Comparison of ENCODE assay signal across 7 cellular contexts in the genomic region with DNA sequence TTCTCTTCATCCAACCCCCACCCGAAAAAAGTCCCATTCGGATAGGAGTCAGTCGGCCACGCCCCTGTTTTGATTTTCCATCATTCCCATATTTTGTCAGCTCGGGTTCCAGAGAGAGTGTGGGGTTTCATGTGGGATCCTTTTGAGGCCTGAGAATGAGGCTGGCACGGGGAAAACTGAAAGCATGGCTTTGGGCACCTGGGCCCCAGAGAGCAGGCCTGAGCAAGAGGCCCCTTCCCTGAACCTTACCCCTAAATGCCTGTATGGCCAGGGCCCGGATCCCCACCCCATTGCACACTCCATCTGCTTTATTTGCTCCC. TPM values are rescaled to one million over a fixed set of nuclear protein-coding genes. Genes with fewer than 3 reads are reported as not detected.
DNase-seq lines count a peak whose midpoint lies in the region; ATAC-seq and TF ChIP-seq lines count a peak whose summit lies in the region.
"Had no signal": no experiment of that assay in that cellular context is flagged by ENCODE, and none has a peak within 500 bp of the region (broad histone marks: within the 10 kb centered on the region; RNA-seq: fewer than 3 reads in every experiment).

No MANE protein-coding gene starts in this region.

- DNase-seq in CD4-positive, alpha-beta T cell: no peak
- DNase-seq in activated B cell treated with CpG ODN at 0.5 μM for 24 hours (no peak), substantia nigra (lab: John Stamatoyannopoulos, UW) (no peak), dermis blood vessel endothelial cell (no peak), A172 (ENCODE audit: low spot score) (no peak)

- no peaks in the 10 kb centered on the region for H3K9me3 ChIP-seq in CD4-positive, alpha-beta T cell (ENCODE audit: control insufficient read depth, low read length)
- no peaks in the 10 kb centered on the region for H3K9me3 ChIP-seq in mesodermal cell (ENCODE audit: control insufficient read depth, low read length)

- H3K27ac Mint-ChIP-seq in CD4-positive, alpha-beta T cell: no peak overlapping the region
- H3K27ac Mint-ChIP-seq in activated B cell treated with CpG ODN at 0.5 μM for 24 hours: no peak overlapping the region
- H3K27ac Mint-ChIP-seq: activated naive CD4-positive, alpha-beta T cell treated with anti-CD3 and anti-CD28 coated beads, Interleukin-2, amount 50 U/mL, for 72 hours had no signal

- no peak overlapping the region for H3K27ac ChIP-seq in CD4-positive, alpha-beta T cell (ENCODE audit: low read depth, low read length)
- H3K27ac ChIP-seq in mesodermal cell (ENCODE audit: low read depth, low read length, severe bottlenecking): peak overlapping the region; percentile 64
- H3K27ac ChIP-seq in substantia nigra (ENCODE audit: low read depth, low read length, poor library complexity, severe bottlenecking): no peak overlapping the region

- peaks cover 66% of the 10 kb centered on the region for H3K4me1 Mint-ChIP-seq in CD4-positive, alpha-beta T cell (ENCODE audit: low read depth)
- peaks cover 51% of the 10 kb centered on the region for H3K4me1 Mint-ChIP-seq in activated B cell treated with CpG ODN at 0.5 μM for 24 hours

- H3K4me3 Mint-ChIP-seq in CD4-positive, alpha-beta T cell: peak overlapping the region; percentile 7
- peak overlapping the region; percentile 76 for H3K4me3 Mint-ChIP-seq in activated B cell treated with CpG ODN at 0.5 μM for 24 hours

- POLR2A ChIA-PET in CD4-positive, alpha-beta T cell (lab: Charles Lee): interaction anchor here (0.6 kb wide), 1 partner anchor 13 kb away, joined by 3 read pairs; no protein-coding TSS in a partner anchor
- POLR2A ChIA-PET in activated B cell treated with CpG ODN at 0.5 μM for 24 hours (lab: Charles Lee): interaction anchor here (0.6 to 0.7 kb wide), 2 partner anchors 8 to 365 kb away, joined by 3 read pairs; no protein-coding TSS in a partner anchor

- no peaks in the 10 kb centered on the region for H3K36me3 Mint-ChIP-seq in CD4-positive, alpha-beta T cell (ENCODE audit: low read depth)
- peaks cover 2% of the 10 kb centered on the region for H3K36me3 Mint-ChIP-seq in activated B cell treated with CpG ODN at 0.5 μM for 24 hours (ENCODE audit: low read depth)

- H3K27me3 Mint-ChIP-seq in CD4-positive, alpha-beta T cell: peaks cover 97% of the 10 kb centered on the region
- H3K27me3 Mint-ChIP-seq in activated B cell treated with CpG ODN at 0.5 μM for 24 hours: peaks cover 79% of the 10 kb centered on the region

- CTCF ChIA-PET in CD4-positive, alpha-beta T cell (lab: Charles Lee): interaction anchor here (1.0 to 1.6 kb wide), 3 partner anchors 10 to 90 kb away, joined by 4 to 6 read pairs (median 6); partner anchors contain the start of gene HOXB5
- CTCF ChIA-PET in activated B cell treated with CpG ODN at 0.5 μM for 24 hours (lab: Charles Lee): interaction anchor here (0.7 to 2.5 kb wide), 7 partner anchors 11 to 275 kb away, joined by 3 to 11 read pairs (median 4); partner anchors contain the start of gene HOXB5

- no peaks in the 10 kb centered on the region for H3K9me3 Mint-ChIP-seq in CD4-positive, alpha-beta T cell
- no peaks in the 10 kb centered on the region for H3K9me3 Mint-ChIP-seq in activated B cell treated with CpG ODN at 0.5 μM for 24 hours
- H3K9me3 Mint-ChIP-seq: activated naive CD4-positive, alpha-beta T cell treated with anti-CD3 and anti-CD28 coated beads, Interleukin-2, amount 50 U/mL, for 72 hours had no signal

- H3K4me3 ChIP-seq in mesodermal cell (ENCODE audit: extremely low read depth, insufficient read depth, low read length, poor library complexity, severe bottlenecking): no peak overlapping the region

- no peak for TF ChIP-seq CTCF in CD4-positive, alpha-beta T cell (IDR thresholded peaks at IDR 0.05)
- TF ChIP-seq CTCF in activated B cell treated with CpG ODN at 0.5 μM for 24 hours (IDR thresholded peaks at IDR 0.05): no peak

- H3K27me3 ChIP-seq in CD4-positive, alpha-beta T cell (ENCODE audit: control insufficient read depth, insufficient read depth, low read length): peaks cover 79% of the 10 kb centered on the region

- H3K36me3 ChIP-seq in mesodermal cell (ENCODE audit: control insufficient read depth, insufficient read depth, low read length): no peaks in the 10 kb centered on the region

- 37 to 45% methylated on average over 2 of the region's 7 CpGs for WGBS in mesodermal cell (ENCODE audit: insufficient coverage in 2 of 2), 2 experiments

- no peak for ATAC-seq in CD4-positive, alpha-beta T cell (ENCODE audit: poor library complexity)
- ATAC-seq in activated B cell treated with CpG ODN at 0.5 μM for 24 hours (ENCODE audit: low read depth): no peak
- ATAC-seq: activated naive CD4-positive, alpha-beta T cell treated with anti-CD3 and anti-CD28 coated beads, Interleukin-2, amount 50 U/mL, for 72 hours had no signal

- peaks cover 26% of the 10 kb centered on the region for H3K4me1 ChIP-seq in mesodermal cell (ENCODE audit: control insufficient read depth, insufficient read depth, low read length, poor library complexity, severe bottlenecking)

- intact Hi-C loops in CD4-positive, alpha-beta T cell (cut with DNase I, micrococcal nuclease): no loop called here
- intact Hi-C loops in activated B cell treated with CpG ODN at 0.5 μM for 24 hours (cut with micrococcal nuclease): no loop called here

RNA-seq across cellular contexts. Expression of gene HOXB4, which starts 4.6 kb away (rescaled TPM):
- under 1 TPM; 0.16 to 0.17 TPM for total RNA-seq in CD4-positive, alpha-beta T cell
- total RNA-seq in activated B cell treated with CpG ODN at 0.5 μM for 24 hours: 0.88 and 1.4 TPM in 2 replicates
- polyA plus RNA-seq in mesodermal cell (2013, experiment 1 of 2): 6.6 TPM
- 7.8 TPM for polyA plus RNA-seq in mesodermal cell (2013, experiment 2 of 2)
- 2.7 and 3.2 TPM in 2 replicates for total RNA-seq in dermis blood vessel endothelial cell
- 5.1 and 6.3 TPM in 2 replicates for total RNA-seq in A172 (2014; rRNA removed; shearing (Covaris generic))

RNA-seq across cellular contexts. Expression of gene HOXB3, which starts 7.3 kb away (rescaled TPM):
- total RNA-seq in CD4-positive, alpha-beta T cell: under 1 TPM; 0.25 to 0.36 TPM
- total RNA-seq in activated B cell treated with CpG ODN at 0.5 μM for 24 hours (1.4 and 2.6 TPM in 2 replicates), dermis blood vessel endothelial cell (9.5 and 11.9 TPM in 2 replicates)
- 28.7 TPM for polyA plus RNA-seq in mesodermal cell (2013, experiment 1 of 2)
- polyA plus RNA-seq in mesodermal cell (2013, experiment 2 of 2): 27.8 TPM
- total RNA-seq in A172 (2014; rRNA removed; shearing (Covaris generic)): 20.1 and 24.1 TPM in 2 replicates

RNA-seq across cellular contexts. Expression of gene HOXB5, which starts 10.9 kb away (rescaled TPM):
- total RNA-seq in CD4-positive, alpha-beta T cell: not detected
- total RNA-seq in activated B cell treated with CpG ODN at 0.5 μM for 24 hours (not detected in 2 replicates), dermis blood vessel endothelial cell (0.17 and 0.23 TPM in 2 replicates)
- polyA plus RNA-seq in mesodermal cell (2013, experiment 1 of 2): 13.7 TPM
- polyA plus RNA-seq in mesodermal cell (2013, experiment 2 of 2): 15.0 TPM
- 2.0 and 2.4 TPM in 2 replicates for total RNA-seq in A172 (2014; rRNA removed; shearing (Covaris generic))
- total RNA-seq: activated naive CD4-positive, alpha-beta T cell treated with anti-CD3 and anti-CD28 coated beads, Interleukin-2, amount 50 U/mL, for 72 hours had no signal

RNA-seq across cellular contexts. Expression of gene HOXB6, which starts 22.1 kb away (rescaled TPM):
- not detected for total RNA-seq in CD4-positive, alpha-beta T cell
- total RNA-seq in activated B cell treated with CpG ODN at 0.5 μM for 24 hours (not detected in 2 replicates), dermis blood vessel endothelial cell (7.5 and 11.9 TPM in 2 replicates)
- 38.9 TPM for polyA plus RNA-seq in mesodermal cell (2013, experiment 1 of 2)
- polyA plus RNA-seq in mesodermal cell (2013, experiment 2 of 2): 49.8 TPM
- 40.2 and 58.7 TPM in 2 replicates for total RNA-seq in A172 (2014; rRNA removed; shearing (Covaris generic))

RNA-seq across cellular contexts. Expression of gene HOXB7, which starts 28.1 kb away (rescaled TPM):
- not detected for total RNA-seq in CD4-positive, alpha-beta T cell
- 0.60 and 0.93 TPM in 2 replicates for total RNA-seq in activated B cell treated with CpG ODN at 0.5 μM for 24 hours
- 10.4 TPM for polyA plus RNA-seq in mesodermal cell (2013, experiment 1 of 2)
- polyA plus RNA-seq in mesodermal cell (2013, experiment 2 of 2): 19.8 TPM
- total RNA-seq in dermis blood vessel endothelial cell: 9.9 and 11.4 TPM in 2 replicates
- 22.4 and 24.7 TPM in 2 replicates for total RNA-seq in A172 (2014; rRNA removed; shearing (Covaris generic))
